In genomic region chr14:102288139-102288538, GRCh38 we compare ENCODE assay signal across 22 cellular contexts. TPM values are rescaled to one million over a fixed set of nuclear protein-coding genes. Genes with fewer than 3 reads are reported as not detected.
DNase-seq lines count a peak whose midpoint lies in the region; ATAC-seq, FAIRE-seq and TF ChIP-seq lines count a peak whose summit lies in the region.
"Had no signal": no experiment of that assay in that cellular context is flagged by ENCODE, and none has a peak within 500 bp of the region (broad histone marks: within the 10 kb centered on the region; RNA-seq: fewer than 3 reads in every experiment).

No MANE protein-coding gene starts in this region.

- no peaks in the 10 kb centered on the region for H3K79me1 ChIP-seq in H1 (ENCODE audit: low read depth, low read length)

- H3K9ac ChIP-seq in astrocyte (ENCODE audit: low read length) (no peak overlapping the region), H1 (replicated peaks in 1 of 4; ENCODE audit: extremely low read depth in 1 of 4, low read depth in 3 of 4, low read length in 3 of 4) (no peak overlapping the region), mammary epithelial cell (ENCODE audit: insufficient read depth, low read length) (no peak overlapping the region)
- H3K9ac ChIP-seq: BLaER1 treated with 17β-estradiol and CSF1 and Interleukin-3, amounts not matched to agents 10 nM and 100 nM had no signal

- TF ChIP-seq CTCF in A549 (IDR thresholded peaks at IDR 0.05) (no peak), astrocyte (IDR thresholded peaks at IDR 0.05; ENCODE audit: insufficient read depth, low read depth, low read length) (no peak), H1 (IDR thresholded peaks at IDR 0.05; ENCODE audit: control extremely low read depth in 1 of 3, insufficient read depth in 1 of 3, low read depth in 1 of 3, low read length in 3 of 3) (no peak), mammary epithelial cell (conservative IDR thresholded peaks at IDR 0.05 in 1 of 2, IDR thresholded peaks at IDR 0.05 in 1 of 2; ENCODE audit: extremely low read depth in 1 of 2, insufficient read depth in 1 of 2, low read depth in 1 of 2, low read length in 2 of 2) (no peak)

- no peak overlapping the region for H2BK15ac ChIP-seq in H1 (ENCODE audit: low read length)

- H3K36me3 Mint-ChIP-seq in astrocyte (ENCODE audit: low read depth, unreplicated experiment) = peaks cover 2% of the 10 kb centered on the region
- H3K36me3 Mint-ChIP-seq: CD8-positive, alpha-beta T cell had no signal

- no peak overlapping the region for H4K91ac ChIP-seq in H1 (replicated peaks; ENCODE audit: insufficient read length, low read length)

- dilution Hi-C loops in mammary epithelial cell (cut with HindIII; ENCODE audit: low sequenced_read_pairs) = no loop called here

- no peak overlapping the region for H3K4me3 Mint-ChIP-seq in astrocyte (ENCODE audit: unreplicated experiment)
- H3K4me3 Mint-ChIP-seq: B cell; CD4-positive, alpha-beta T cell; CD8-positive, alpha-beta T cell had no signal

- no peak overlapping the region for H3K4ac ChIP-seq in H1 (replicated peaks; ENCODE audit: insufficient read length, low read depth, low read length)

- no peak overlapping the region for H2BK12ac ChIP-seq in H1 (ENCODE audit: low read depth, low read length)

- no peak overlapping the region for H3K18ac ChIP-seq in H1 (ENCODE audit: extremely low read depth, low read length)

- H3K4me3 ChIP-seq in A549 = no peak overlapping the region
- no peak overlapping the region for H3K4me3 ChIP-seq in astrocyte (ENCODE audit: insufficient read depth, low read depth, low read length)
- no peak overlapping the region for H3K4me3 ChIP-seq in H1 (ENCODE audit: extremely low read depth in 1 of 4, insufficient read depth in 2 of 4, low read depth in 3 of 4, low read length in 4 of 4)
- H3K4me3 ChIP-seq in mammary epithelial cell (replicated peaks in 1 of 3; ENCODE audit: insufficient read depth in 1 of 3, low read depth in 2 of 3, low read length in 3 of 3) = no peak overlapping the region
- H3K4me3 ChIP-seq: BLaER1 treated with 17β-estradiol and CSF1 and Interleukin-3, amounts not matched to agents 10 nM and 100 nM had no signal

- no peak overlapping the region for H2BK120ac ChIP-seq in H1 (replicated peaks; ENCODE audit: low read depth, low read length)

- H3K23ac ChIP-seq in H1 (ENCODE audit: insufficient read length) = no peak overlapping the region

- POLR2A ChIA-PET in A549 (lab: Yijun Ruan, JAX) = no interaction called here
- POLR2A ChIA-PET in H1 (lab: Charles Lee; ENCODE audit: partially characterized antibody) = interaction anchor here (0.6 kb wide), 1 partner anchor 13 kb away, joined by 3 read pairs; no protein-coding TSS in a partner anchor

- H3K79me2 ChIP-seq in astrocyte (ENCODE audit: insufficient read depth, low read length) = peaks cover 31% of the 10 kb centered on the region
- no peaks in the 10 kb centered on the region for H3K79me2 ChIP-seq in H1 (ENCODE audit: control insufficient read depth in 1 of 2, insufficient read depth in 2 of 2, low read length in 2 of 2)
- peaks cover 37% of the 10 kb centered on the region for H3K79me2 ChIP-seq in mammary epithelial cell (ENCODE audit: insufficient read depth, low read length)

- intact Hi-C loops in mammary epithelial cell (cut with micrococcal nuclease) = no loop called here

- no peak overlapping the region for H3K14ac ChIP-seq in H1 (ENCODE audit: insufficient read length)

- no peak overlapping the region for H3K27ac ChIP-seq in A549
- no peak overlapping the region for H3K27ac ChIP-seq in astrocyte (ENCODE audit: low read depth, low read length)
- no peak overlapping the region for H3K27ac ChIP-seq in H1 (ENCODE audit: low read depth, low read length)
- no peak overlapping the region for H3K27ac ChIP-seq in mammary epithelial cell (ENCODE audit: insufficient read depth, low read depth, low read length)
- H3K27ac ChIP-seq in caudate nucleus (ENCODE audit: low read depth, low read length) = no peak overlapping the region
- H3K27ac ChIP-seq: BLaER1 treated with 17β-estradiol and CSF1 and Interleukin-3, amounts not matched to agents 10 nM and 100 nM; C4-2B had no signal

- CTCF ChIA-PET in A549 (lab: Yijun Ruan, JAX) = interaction anchor here (0.6 kb wide), 1 partner anchor 27 kb away, joined by 3 read pairs; no protein-coding TSS in a partner anchor
- CTCF ChIA-PET in H1 (lab: Charles Lee; ENCODE audit: partially characterized antibody) = no interaction called here
- CTCF ChIA-PET in mammary epithelial cell (lab: Charles Lee; ENCODE audit: low non-redundant PET) = no interaction called here

- H4K20me1 ChIP-seq in astrocyte (ENCODE audit: insufficient read depth, low read length) (no peaks in the 10 kb centered on the region), H1 (replicated peaks in 1 of 2; ENCODE audit: control insufficient read depth in 1 of 2, insufficient read depth in 2 of 2, low read length in 2 of 2) (no peaks in the 10 kb centered on the region), mammary epithelial cell (ENCODE audit: insufficient read depth, low read length) (no peaks in the 10 kb centered on the region)
- H4K20me1 ChIP-seq: BLaER1 treated with 17β-estradiol and CSF1 and Interleukin-3, amounts not matched to agents 10 nM and 100 nM had no signal

- no peak overlapping the region for H2BK20ac ChIP-seq in H1 (ENCODE audit: low read length)

- H4K8ac ChIP-seq in H1 (ENCODE audit: extremely low read depth, insufficient read depth, low read length) = no peak overlapping the region

- no TSS peak for BruUV-seq in mammary epithelial cell (replicated peaks; lab: Mats Ljungman, UMichigan)

- WGBS in A549 (ENCODE audit: missing lambda C conversion rate) = 79% methylated on average over 2 of the region's 2 CpGs
- WGBS in H1 (ENCODE audit: extremely low coverage in 1 of 2, insufficient coverage in 1 of 2, insufficient read length in 1 of 2, insufficient replicate concordance in 2 of 2, low coverage in 1 of 2, low lambda C conversion rate in 2 of 2, missing lambda C conversion rate in 1 of 2), 2 experiments = 86% methylated on average over 2 of the region's 2 CpGs; no CpG with 5 or more reads in 1 of the 2 experiments
- WGBS in mammary epithelial cell (ENCODE audit: low coverage, missing lambda C conversion rate) = 100% methylated on average over 2 of the region's 2 CpGs

- in situ Hi-C loops in mammary epithelial cell (cut with MboI; ENCODE audit: low sequenced_read_pairs in 2 of 2) = no loop called here

- TF ChIP-seq RAD21 in A549 (conservative IDR thresholded peaks at IDR 0.05 in 1 of 2, IDR thresholded peaks at IDR 0.05 in 1 of 2) (no peak), H1 (IDR thresholded peaks at IDR 0.05 in 1 of 2, conservative IDR thresholded peaks at IDR 0.05 in 1 of 2; ENCODE audit: low read depth in 2 of 2, low read length in 2 of 2) (no peak)

- H3K56ac ChIP-seq in H1 (replicated peaks; ENCODE audit: insufficient read length, low read depth, low read length) = no peak overlapping the region

- no peak overlapping the region for H2BK5ac ChIP-seq in H1 (ENCODE audit: low read depth, low read length)

- H2AFZ ChIP-seq in astrocyte (ENCODE audit: low read depth, low read length) (no peak overlapping the region), H1 (ENCODE audit: low read length) (no peak overlapping the region), mammary epithelial cell (ENCODE audit: low read depth, low read length) (no peak overlapping the region)

- TF ChIP-seq POLR2A in A549 (IDR thresholded peaks at IDR 0.05; ENCODE audit: low read length) = no peak
- no peak for TF ChIP-seq POLR2A in H54 (IDR thresholded peaks at IDR 0.05; ENCODE audit: low read depth, low read length)
- TF ChIP-seq POLR2A in H1 (IDR thresholded peaks at IDR 0.05; ENCODE audit: control extremely low read depth in 1 of 2, low read depth in 2 of 2, low read length in 2 of 2) = no peak

- TF ChIP-seq EP300 in A549 (IDR thresholded peaks at IDR 0.05) (no peak), H1 (IDR thresholded peaks at IDR 0.05; ENCODE audit: borderline replicate concordance in 1 of 2, low read depth in 2 of 2, low read length in 2 of 2) (no peak)

- no peak overlapping the region for H3K4me2 ChIP-seq in A549
- no peak overlapping the region for H3K4me2 ChIP-seq in astrocyte (ENCODE audit: low read length)
- no peak overlapping the region for H3K4me2 ChIP-seq in H1 (ENCODE audit: insufficient read depth in 1 of 2, low read depth in 2 of 2, low read length in 2 of 2)
- no peak overlapping the region for H3K4me2 ChIP-seq in mammary epithelial cell (ENCODE audit: insufficient read depth, low read depth, low read length)
- H3K4me2 ChIP-seq: BLaER1 treated with 17β-estradiol and CSF1 and Interleukin-3, amounts not matched to agents 10 nM and 100 nM had no signal

- no peak overlapping the region for H2AK5ac ChIP-seq in H1 (ENCODE audit: low read depth, low read length)

- H3K27ac Mint-ChIP-seq in astrocyte (ENCODE audit: unreplicated experiment) = no peak overlapping the region
- H3K27ac Mint-ChIP-seq: B cell; CD4-positive, alpha-beta T cell; CD8-positive, alpha-beta T cell had no signal

- no peak overlapping the region for H4K5ac ChIP-seq in H1 (ENCODE audit: insufficient read length, low read depth, low read length)

- H3K27me3 ChIP-seq in astrocyte (ENCODE audit: insufficient read depth, low read length) (no peaks in the 10 kb centered on the region), H1 (replicated peaks in 1 of 4; ENCODE audit: control insufficient read depth in 3 of 4, extremely low read depth in 1 of 4, insufficient read depth in 3 of 4, low read length in 3 of 4) (no peaks in the 10 kb centered on the region), mammary epithelial cell (ENCODE audit: insufficient read depth, low read length) (no peaks in the 10 kb centered on the region)
- H3K27me3 ChIP-seq: BLaER1 treated with 17β-estradiol and CSF1 and Interleukin-3, amounts not matched to agents 10 nM and 100 nM had no signal

- no peak for FAIRE-seq in A549 (lab: Jason Lieb, UNC)
- peak; percentile 27 for FAIRE-seq in H54 (lab: Jason Lieb, UNC)
- peak; percentile 23 for FAIRE-seq in astrocyte (lab: Jason Lieb, UNC)
- no peak for FAIRE-seq in H1 (lab: Jason Lieb, UNC)
- FAIRE-seq: A204.1, D721Med, G401.6, GM12891 had no signal

- no peaks in the 10 kb centered on the region for H3K9me3 ChIP-seq in A549
- H3K9me3 ChIP-seq in astrocyte (ENCODE audit: insufficient read depth, low read depth, low read length) = peaks cover 3% of the 10 kb centered on the region
- H3K9me3 ChIP-seq in H1 (ENCODE audit: insufficient read depth in 2 of 2, low read depth in 1 of 2, low read length in 1 of 2) = 0 out of 4 replicates have a peak, but pooled peaks cover 0 to 2% of the 10 kb centered on the region in 2 experiments
- no peaks in the 10 kb centered on the region for H3K9me3 ChIP-seq in mammary epithelial cell (replicated peaks; ENCODE audit: insufficient read depth, low read length)
- H3K9me3 ChIP-seq: Caco-2 had no signal

- no peaks in the 10 kb centered on the region for H3K9me3 Mint-ChIP-seq in astrocyte (ENCODE audit: unreplicated experiment)
- H3K9me3 Mint-ChIP-seq: CD4-positive, alpha-beta T cell had no signal

- DNase-seq in A549 (ENCODE audit: low read depth in 1 of 2, low spot score in 1 of 2) = no peak
- no peak for DNase-seq in H54 (ENCODE audit: insufficient read length, low spot score)
- no peak for DNase-seq in astrocyte (ENCODE audit: low read depth)
- DNase-seq in H1 (ENCODE audit: low read depth in 1 of 2, low spot score in 2 of 2) = no peak
- DNase-seq in mammary epithelial cell = no peak
- DNase-seq in caudate nucleus (lab: John Stamatoyannopoulos, UW) = no peak
- DNase-seq: 8988T; AML-193; Caco-2; Calu3; CD4-positive, alpha-beta T cell; CD8-positive, alpha-beta T cell; DMS79 treated with DMSO at 0.1 percent for 48 hours; GF-D8 had no signal

- H3K23me2 ChIP-seq in H1 (ENCODE audit: low read depth, low read length) = no peaks in the 10 kb centered on the region

- no peaks in the 10 kb centered on the region for H3K4me1 Mint-ChIP-seq in astrocyte (ENCODE audit: low read depth, unreplicated experiment)
- H3K4me1 Mint-ChIP-seq: B cell had no signal

- ATAC-seq in A549 (no peak), GM18511 (IDR thresholded peaks at IDR 0.05; ENCODE audit: unreplicated experiment) (no peak)
- ATAC-seq: CD8-positive, alpha-beta T cell had no signal

- peaks cover 10% of the 10 kb centered on the region; the same call in 1 of the 3 replicates for H3K4me1 ChIP-seq in A549
- peaks cover 5% of the 10 kb centered on the region for H3K4me1 ChIP-seq in astrocyte (ENCODE audit: insufficient read depth, low read length)
- no peaks in the 10 kb centered on the region for H3K4me1 ChIP-seq in H1 (replicated peaks in 1 of 4; ENCODE audit: control insufficient read depth in 3 of 4, insufficient read depth in 4 of 4, low read length in 3 of 4)
- H3K4me1 ChIP-seq in mammary epithelial cell (ENCODE audit: insufficient read depth, low read length) = peaks cover 10% of the 10 kb centered on the region
- H3K4me1 ChIP-seq: BLaER1 treated with 17β-estradiol and CSF1 and Interleukin-3, amounts not matched to agents 10 nM and 100 nM; Caco-2 had no signal

- H3K27me3 Mint-ChIP-seq in astrocyte (ENCODE audit: low read depth, unreplicated experiment) = no peaks in the 10 kb centered on the region
- H3K27me3 Mint-ChIP-seq: CD4-positive, alpha-beta T cell had no signal

- H3K36me3 ChIP-seq in astrocyte (ENCODE audit: insufficient read depth, low read length) (no peaks in the 10 kb centered on the region), H1 (ENCODE audit: control insufficient read depth in 2 of 4, insufficient read depth in 4 of 4, low read length in 3 of 4) (no peaks in the 10 kb centered on the region), mammary epithelial cell (ENCODE audit: insufficient read depth, low read length) (no peaks in the 10 kb centered on the region)
- H3K36me3 ChIP-seq: BLaER1 treated with 17β-estradiol and CSF1 and Interleukin-3, amounts not matched to agents 10 nM and 100 nM had no signal

RNA-seq across cellular contexts. Expression of gene MOK, which starts 16.8 kb away (rescaled TPM):
- polyA plus RNA-seq in A549 (2011; rRNA removed) (10.4 and 12.6 TPM in 2 replicates), A549 (2017; fragmentation: RNase III; extraction: RNeasy Plus Mini Kit Qiagen cat#74134 plus additional on column Dnase treatment) (18.5 to 25.1 TPM (median 19.3 TPM) in 3 replicates), H1 (2011; rRNA removed) (2.1 and 2.8 TPM in 2 replicates), mammary epithelial cell (38.3 TPM)
- polyA plus RNA-seq in A549 (2012; cell fraction: cytosol; rRNA removed) = 21.3 and 23.1 TPM in 2 replicates
- 93.2 and 98.3 TPM in 2 replicates for polyA plus RNA-seq in A549 (2012; cell fraction: nucleus; rRNA removed)
- 8.8 and 11.1 TPM in 2 replicates for polyA minus RNA-seq in A549 (2011; rRNA and poly(A)+ RNA removed)
- total RNA-seq in astrocyte (8.3 and 9.3 TPM in 2 replicates), mammary epithelial cell (10 to 100 TPM; 41.6 to 49.0 TPM)
- 1.7 and 2.5 TPM in 2 replicates for total RNA-seq in H1 (2021; fragmentation: NEBNext Ultra II Directional; extraction: Animal tissue kit (Norgen Biotek cat#: 25700))
- 2.8 TPM for polyA plus RNA-seq in H1 (2011; cell fraction: cytosol; rRNA removed)
- 5.2 TPM for polyA plus RNA-seq in H1 (2011; cell fraction: nucleus; rRNA removed)
- polyA plus RNA-seq in H1 (2012, experiment 1 of 2) = 2.3 to 2.7 TPM (median 2.5 TPM) in 4 replicates
- polyA plus RNA-seq in H1 (2012, experiment 2 of 2) = 1.3 TPM
- polyA plus RNA-seq in H1 (2013, experiment 1 of 2) = 1.6 TPM
- polyA plus RNA-seq in H1 (2013, experiment 2 of 2) = 2.1 TPM
- 1.7 and 3.7 TPM in 2 replicates for polyA minus RNA-seq in H1 (2011; rRNA and poly(A)+ RNA removed)
- 1.8 TPM for polyA minus RNA-seq in H1 (2011; cell fraction: cytosol; rRNA and poly(A)+ RNA removed)
- 6.1 TPM for polyA minus RNA-seq in H1 (2011; cell fraction: nucleus; rRNA and poly(A)+ RNA removed)
- polyA minus RNA-seq in mammary epithelial cell = 9.1 TPM

RNA-seq across cellular contexts. Expression of gene ZNF839, which starts 31.4 kb away (rescaled TPM):
- 8.5 and 10.8 TPM in 2 replicates for polyA plus RNA-seq in A549 (2011; rRNA removed)
- polyA plus RNA-seq in A549 (2012; cell fraction: cytosol; rRNA removed) = 8.6 and 8.8 TPM in 2 replicates
- polyA plus RNA-seq in A549 (2012; cell fraction: nucleus; rRNA removed) = 30.0 and 37.7 TPM in 2 replicates
- 6.0 to 7.9 TPM (median 7.2 TPM) in 3 replicates for polyA plus RNA-seq in A549 (2017; fragmentation: RNase III; extraction: RNeasy Plus Mini Kit Qiagen cat#74134 plus additional on column Dnase treatment)
- 6.5 and 7.9 TPM in 2 replicates for polyA minus RNA-seq in A549 (2011; rRNA and poly(A)+ RNA removed)
- total RNA-seq in astrocyte = 7.8 and 8.0 TPM in 2 replicates
- 8.3 and 9.4 TPM in 2 replicates for total RNA-seq in H1 (2021; fragmentation: NEBNext Ultra II Directional; extraction: Animal tissue kit (Norgen Biotek cat#: 25700))
- 8.1 and 10.0 TPM in 2 replicates for polyA plus RNA-seq in H1 (2011; rRNA removed)
- polyA plus RNA-seq in H1 (2011; cell fraction: cytosol; rRNA removed) = 12.1 TPM
- 16.8 TPM for polyA plus RNA-seq in H1 (2011; cell fraction: nucleus; rRNA removed)
- polyA plus RNA-seq in H1 (2012, experiment 1 of 2) = 7.1 to 9.9 TPM (median 8.8 TPM) in 4 replicates
- polyA plus RNA-seq in H1 (2012, experiment 2 of 2) = 3.8 TPM
- polyA plus RNA-seq in H1 (2013, experiment 1 of 2) = 7.7 TPM
- polyA plus RNA-seq in H1 (2013, experiment 2 of 2) = 6.8 TPM
- polyA minus RNA-seq in H1 (2011; rRNA and poly(A)+ RNA removed) = 6.6 and 7.8 TPM in 2 replicates
- 6.6 TPM for polyA minus RNA-seq in H1 (2011; cell fraction: cytosol; rRNA and poly(A)+ RNA removed)
- polyA minus RNA-seq in H1 (2011; cell fraction: nucleus; rRNA and poly(A)+ RNA removed) = 15.0 TPM
- total RNA-seq in mammary epithelial cell = 10 to 100 TPM; 12.0 to 14.1 TPM
- polyA plus RNA-seq in mammary epithelial cell = 8.3 TPM
- 17.3 TPM for polyA minus RNA-seq in mammary epithelial cell

Comparison
In these comparisons a context has a peak if more than half of its experiments do, and no peak if none do; other contexts are left out.
1. Of the 18 proteins assayed by ChIP-seq in both H1 and A549: peak only in H1: none; only in A549: none; in both: KDM1A; in neither: 17.